ENCODE assay signal across 23 cellular contexts in genomic region chr13:101271681-101272245, GRCh38.
"Had no signal": no experiment of that assay in that cellular context is flagged by ENCODE, and none has a peak within 500 bp of the region (broad histone marks: within the 10 kb centered on the region; RNA-seq: fewer than 3 reads in every experiment).

No MANE protein-coding gene starts in this region.

- H3K4me1 ChIP-seq: colonic mucosa, left ventricle myocardium inferior, lower lobe of right lung, right atrium auricular region, stomach, transverse colon, uterus had no signal

- H3K4me2 ChIP-seq: hepatocyte had no signal

- H3K4me3 ChIP-seq: colonic mucosa, hepatocyte, left ventricle myocardium inferior, lower lobe of right lung, right atrium auricular region, stomach, thoracic aorta, transverse colon, uterus had no signal

- DNase-seq: colonic mucosa; dermis blood vessel endothelial cell; erythroblast; foreskin keratinocyte; head of caudate nucleus; kidney; left cardiac atrium; left ventricle myocardium inferior; lower lobe of right lung; naive B cell; nephron progenitor cell; posterior cingulate gyrus; small intestine; stimulated activated CD4-positive, alpha-beta T cell treated with anti-CD3 and anti-CD28 coated beads, Interleukin-12 subunit alpha, Interleukin-12 subunit beta, amount 100 ng/mL, for 4 hours; stimulated activated naive CD4-positive, alpha-beta T cell; stomach; substantia nigra; transverse colon; uterus had no signal

- H3K27ac ChIP-seq: colonic mucosa, foreskin keratinocyte, hepatocyte, left ventricle myocardium inferior, lower lobe of right lung, right atrium auricular region, stomach, thoracic aorta, transverse colon, uterus had no signal

- H2AFZ ChIP-seq: hepatocyte had no signal

- FAIRE-seq: endothelial cell of umbilical vein, kidney, small intestine had no signal

- H3K9me3 ChIP-seq: colonic mucosa, left ventricle myocardium inferior, lower lobe of right lung, right atrium auricular region, stomach, thoracic aorta, transverse colon, uterus had no signal

- H3K27me3 ChIP-seq: colonic mucosa, foreskin keratinocyte, hepatocyte, right atrium auricular region, stomach, transverse colon, uterus had no signal

- ATAC-seq: foreskin keratinocyte, left cardiac atrium, lower lobe of right lung had no signal

- H3K36me3 ChIP-seq: colonic mucosa, left ventricle myocardium inferior, lower lobe of right lung, right atrium auricular region, stomach, thoracic aorta, transverse colon, uterus had no signal
